Comparison of ENCODE assay signal across 8 cellular contexts in genomic region chr12:10113920-10114319, GRCh38. TPM values are rescaled to one million over a fixed set of nuclear protein-coding genes. Genes with fewer than 3 reads are reported as not detected.
"Had no signal": no experiment of that assay in that cellular context is flagged by ENCODE, and none has a peak within 500 bp of the region (broad histone marks: within the 10 kb centered on the region; RNA-seq: fewer than 3 reads in every experiment).

No MANE protein-coding gene starts in this region.

- ATAC-seq: GM23338, HepG2 had no signal

- H3K27ac ChIP-seq: HL-60 had no signal

- H3K27me3 Mint-ChIP-seq: IgD-negative memory B cell had no signal

- DNase-seq: H9, HCEC 1CT had no signal

- H3K36me3 Mint-ChIP-seq: IgD-negative memory B cell had no signal

- H3K4me1 Mint-ChIP-seq: GM23338, H9, IgD-negative memory B cell had no signal

- H3K4me3 Mint-ChIP-seq: GM23338, H9, IgD-negative memory B cell had no signal

- H3K4me2 ChIP-seq: GM23338 had no signal

- H2AFZ ChIP-seq: GM23338 had no signal

- H3K4me3 ChIP-seq: GM23338 had no signal

- H3K27ac Mint-ChIP-seq: GM23338, H9, IgD-negative memory B cell had no signal

RNA-seq across cellular contexts. Expression of gene CLEC1A, which starts 15.1 kb away (rescaled TPM):
- total RNA-seq: H1, H9, HepG2, HT1080 had no signal

RNA-seq across cellular contexts. Expression of gene CLEC7A, which starts 16.1 kb away (rescaled TPM):
- total RNA-seq: GM23338, H9, HepG2, HT1080 had no signal

RNA-seq across cellular contexts. Expression of gene OLR1, which starts 58.0 kb away (rescaled TPM):
- total RNA-seq: GM23338, H1, H9, HepG2, HT1080 had no signal
